Comparison of ENCODE assay signal across 2 cellular contexts in genomic region chr18:66136039-66136438, GRCh38.
TF ChIP-seq lines count a peak whose summit lies in the region.

No MANE protein-coding gene starts in this region.

TF ChIP-seq in GM23338, 12 proteins besides CTCF, POLR2A, EP300 and RAD21 (continued from another document):
- TF ChIP-seq ETS1 (IDR thresholded peaks at IDR 0.05) (no peak), CREB1 (CRISPR knock-in tag; IDR thresholded peaks at IDR 0.05; ENCODE audit: low read depth) (no peak), STAT1 (IDR thresholded peaks at IDR 0.05; ENCODE audit: unreplicated experiment) (no peak), ZNF114 (CRISPR knock-in tag; IDR thresholded peaks at IDR 0.05) (no peak), ZNF331 (CRISPR knock-in tag; IDR thresholded peaks at IDR 0.05; ENCODE audit: low read depth) (no peak), REST (IDR thresholded peaks at IDR 0.05; ENCODE audit: unreplicated experiment) (no peak), POLR2AphosphoS5 (IDR thresholded peaks at IDR 0.05; ENCODE audit: low read depth) (no peak), ZNF462 (CRISPR knock-in tag; IDR thresholded peaks at IDR 0.05) (no peak), NANOG (IDR thresholded peaks at IDR 0.05; ENCODE audit: borderline replicate concordance) (no peak), EZH2 (IDR thresholded peaks at IDR 0.05; ENCODE audit: low read depth, unreplicated experiment) (no peak), JUNB (IDR thresholded peaks at IDR 0.05; ENCODE audit: unreplicated experiment) (no peak)

TF ChIP-seq in H1, 55 proteins besides CTCF, POLR2A, EP300 and RAD21 (continued from another document):
- TF ChIP-seq EGR1 (IDR thresholded peaks at IDR 0.05; ENCODE audit: borderline replicate concordance, low read depth, low read length) = no peak
- no peak for TF ChIP-seq ATF3 (IDR thresholded peaks at IDR 0.05; ENCODE audit: insufficient read depth, low read depth, low read length)
- TF ChIP-seq JUN (IDR thresholded peaks at IDR 0.05; ENCODE audit: low read depth, low read length) = peak; percentile 80
- TF ChIP-seq SIRT6 (IDR thresholded peaks at IDR 0.05; ENCODE audit: low read length) = no peak
